Comparison of ENCODE assay signal across 14 cellular contexts in the genomic region with DNA sequence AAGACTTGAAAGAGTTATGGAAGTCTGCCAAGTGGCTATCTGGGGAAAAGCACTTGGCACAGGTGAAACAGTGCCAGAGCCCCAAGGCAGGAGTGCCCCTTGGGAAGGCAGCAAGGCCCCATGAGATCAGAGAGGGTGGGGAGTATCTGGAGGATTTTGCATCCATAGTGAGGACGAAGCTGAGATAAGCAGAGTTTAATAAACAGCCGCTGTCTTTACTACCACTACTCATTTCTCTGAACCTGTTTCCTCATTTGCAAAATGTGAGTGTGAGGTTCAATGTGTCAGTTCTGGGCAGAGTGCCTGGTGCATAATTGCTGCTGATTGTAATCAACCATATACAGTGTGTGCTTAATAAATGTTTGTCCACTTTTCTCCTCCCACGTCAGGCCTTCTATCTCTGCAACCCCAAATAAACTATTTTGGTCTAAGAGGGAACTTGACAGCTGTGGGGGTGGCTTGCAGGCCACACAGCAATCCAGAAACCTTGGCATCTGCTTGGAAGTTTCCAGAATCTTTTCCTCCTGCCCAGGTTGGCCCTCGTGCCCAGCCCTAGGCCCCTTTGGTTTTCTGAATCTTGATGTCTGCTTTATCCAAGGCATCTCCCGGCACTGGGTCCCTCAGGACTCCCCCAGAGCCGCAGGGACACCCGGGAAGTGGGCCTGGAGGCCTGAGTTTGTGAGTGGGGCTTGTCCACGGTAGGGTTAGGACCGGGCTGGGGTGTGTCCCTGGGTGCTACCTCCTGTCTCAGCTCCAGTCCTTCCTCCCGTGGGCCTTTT. TPM values are rescaled to one million over a fixed set of nuclear protein-coding genes. Genes with fewer than 3 reads are reported as not detected.
DNase-seq lines count a peak whose midpoint lies in the region; ATAC-seq and TF ChIP-seq lines count a peak whose summit lies in the region.
"Had no signal": no experiment of that assay in that cellular context is flagged by ENCODE, and none has a peak within 500 bp of the region (broad histone marks: within the 10 kb centered on the region; RNA-seq: fewer than 3 reads in every experiment).

No MANE protein-coding gene starts in this region.

- H3K4me3 ChIP-seq in left lung (no peak overlapping the region), smooth muscle cell (no peak overlapping the region)

- peaks cover 0 to 7% of the 10 kb centered on the region in 2 donors for H3K36me3 ChIP-seq in left lung
- no peaks in the 10 kb centered on the region for H3K36me3 ChIP-seq in smooth muscle cell (ENCODE audit: low read depth)

- H3K27me3 ChIP-seq in left lung, result no peaks in the 10 kb centered on the region
- H3K27me3 ChIP-seq in smooth muscle cell (ENCODE audit: low read depth), result no peaks in the 10 kb centered on the region

- 89% methylated on average over 10 of the region's 10 CpGs for WGBS in smooth muscle cell (ENCODE audit: low lambda C conversion rate)

- H3K79me2 ChIP-seq in smooth muscle cell (ENCODE audit: low read depth), result no peaks in the 10 kb centered on the region

- H3K4me3 Mint-ChIP-seq in osteocyte (ENCODE audit: unreplicated experiment), result no peak overlapping the region
- H3K4me3 Mint-ChIP-seq: activated CD4-positive, alpha-beta T cell treated with anti-CD3 and anti-CD28 coated beads, Interleukin-2, amount 10 ng/mL, durations not matched to agents 24 days and 14 days; natural killer cell treated with Interleukin-12 subunit alpha and Interleukin-12 subunit beta and Interleukin-15 and Interleukin-18, amount 100 ng/mL, for 72 hours had no signal

- DNase-seq in D341Med (ENCODE audit: low spot score) (peak; percentile 72), NCI-H1105 treated with DMSO at 0.1 percent for 48 hours (lab: John Stamatoyannopoulos, UW) (peak; percentile 78), left lung (peak in 1 of 2 donors; percentile 46), osteocyte (ENCODE audit: extremely low spot score, unreplicated experiment) (no peak), smooth muscle cell (lab: John Stamatoyannopoulos, UW; ENCODE audit: unreplicated experiment) (no peak)
- DNase-seq: activated CD4-positive, alpha-beta T cell treated with anti-CD3 and anti-CD28 coated beads, Interleukin-2, amount 10 ng/mL, durations not matched to agents 24 days and 14 days; CD4-positive, alpha-beta T cell; HCEC 1CT; NCI-H1694 had no signal

- H3K4me1 ChIP-seq in left lung (peaks cover 23 to 28% of the 10 kb centered on the region in 2 donors), smooth muscle cell (ENCODE audit: low read depth) (peaks cover 10% of the 10 kb centered on the region)

- no peak overlapping the region for H3K9ac ChIP-seq in smooth muscle cell (ENCODE audit: low read depth)

- H3K36me3 Mint-ChIP-seq in osteocyte (ENCODE audit: unreplicated experiment), result no peaks in the 10 kb centered on the region
- H3K36me3 Mint-ChIP-seq: natural killer cell treated with Interleukin-12 subunit alpha and Interleukin-12 subunit beta and Interleukin-15 and Interleukin-18, amount 100 ng/mL, for 72 hours had no signal

- peak; percentile 9 for ATAC-seq in left lung
- no peak for ATAC-seq in GM19324 (IDR thresholded peaks at IDR 0.05; ENCODE audit: low FRiP score, unreplicated experiment)
- ATAC-seq in GM18502 (IDR thresholded peaks at IDR 0.05; ENCODE audit: poor library complexity, unreplicated experiment), result no peak
- ATAC-seq: natural killer cell treated with Interleukin-12 subunit alpha and Interleukin-12 subunit beta and Interleukin-15 and Interleukin-18, amount 100 ng/mL, for 72 hours had no signal

- no peaks in the 10 kb centered on the region for H3F3A ChIP-seq in smooth muscle cell (ENCODE audit: low read depth)

- intact Hi-C loops in left lung (cut with DNase I), result no loop called here

- no peak overlapping the region for H3K27ac Mint-ChIP-seq in osteocyte (ENCODE audit: unreplicated experiment)
- H3K27ac Mint-ChIP-seq: activated CD4-positive, alpha-beta T cell treated with anti-CD3 and anti-CD28 coated beads, Interleukin-2, amount 10 ng/mL, durations not matched to agents 24 days and 14 days; activated T-helper 2 cell treated with anti-CD3 and anti-CD28 coated beads, Interferon-gamma antibody, Interleukin-2, Interleukin-4, amounts not matched to agents 10 μg/mL and 5 μg/mL and 100 μg/mL, durations not matched to agents 14 hours and 24 hours and 36 hours; CD4-positive, alpha-beta T cell; natural killer cell treated with Interleukin-12 subunit alpha and Interleukin-12 subunit beta and Interleukin-15 and Interleukin-18, amount 100 ng/mL, for 72 hours had no signal

- TF ChIP-seq CTCF in left lung (IDR thresholded peaks at IDR 0.05) (no peak), osteocyte (IDR thresholded peaks at IDR 0.05) (no peak), smooth muscle cell (IDR thresholded peaks at IDR 0.05; ENCODE audit: borderline replicate concordance, insufficient read depth, poor library complexity, severe bottlenecking) (no peak)

- no peaks in the 10 kb centered on the region for H3K9me3 ChIP-seq in left lung
- no peaks in the 10 kb centered on the region for H3K9me3 ChIP-seq in smooth muscle cell (replicated peaks; ENCODE audit: low read depth)

- no peaks in the 10 kb centered on the region for H3K27me3 Mint-ChIP-seq in osteocyte (ENCODE audit: unreplicated experiment)
- H3K27me3 Mint-ChIP-seq: activated CD4-positive, alpha-beta T cell treated with anti-CD3 and anti-CD28 coated beads, Interleukin-2, amount 10 ng/mL, durations not matched to agents 24 days and 14 days; CD4-positive, alpha-beta T cell; natural killer cell treated with Interleukin-12 subunit alpha and Interleukin-12 subunit beta and Interleukin-15 and Interleukin-18, amount 100 ng/mL, for 72 hours had no signal

- H2AFZ ChIP-seq in smooth muscle cell (ENCODE audit: low read depth), result no peak overlapping the region

- peaks cover 13% of the 10 kb centered on the region for H3K4me1 Mint-ChIP-seq in osteocyte (ENCODE audit: unreplicated experiment)

- H4K20me1 ChIP-seq in smooth muscle cell (ENCODE audit: low read depth), result no peaks in the 10 kb centered on the region

- no peak overlapping the region for H3K4me2 ChIP-seq in smooth muscle cell

- no peaks in the 10 kb centered on the region for H3K9me3 Mint-ChIP-seq in osteocyte (ENCODE audit: unreplicated experiment)
- H3K9me3 Mint-ChIP-seq: activated CD4-positive, alpha-beta T cell treated with anti-CD3 and anti-CD28 coated beads, Interleukin-2, amount 10 ng/mL, durations not matched to agents 24 days and 14 days; activated T-helper 2 cell treated with anti-CD3 and anti-CD28 coated beads, Interferon-gamma antibody, Interleukin-2, Interleukin-4, amounts not matched to agents 10 μg/mL and 5 μg/mL and 100 μg/mL, durations not matched to agents 14 hours and 24 hours and 36 hours; CD4-positive, alpha-beta T cell; natural killer cell treated with Interleukin-12 subunit alpha and Interleukin-12 subunit beta and Interleukin-15 and Interleukin-18, amount 100 ng/mL, for 72 hours had no signal

- peak overlapping the region; percentile 16 for H3K27ac ChIP-seq in angular gyrus (ENCODE audit: low read depth, low read length)
- peak overlapping the region; percentile 28 to 46 for H3K27ac ChIP-seq in left lung
- H3K27ac ChIP-seq in smooth muscle cell (ENCODE audit: low read depth), result no peak overlapping the region

RNA-seq across cellular contexts. Expression of a gene that starts 4.5 kb away (rescaled TPM):
- total RNA-seq in left lung, result 1 to 10 TPM; 4.5 to 7.7 TPM
- 13.1 and 13.4 TPM in 2 replicates for total RNA-seq in osteocyte
- total RNA-seq in smooth muscle cell, result 4.4 and 8.2 TPM in 2 replicates
- 7.4 and 8.0 TPM in 2 replicates for polyA plus RNA-seq in smooth muscle cell

RNA-seq across cellular contexts. Expression of a gene that starts 13.3 kb away (rescaled TPM):
- total RNA-seq in left lung, result 10 to 100 TPM; 20.3 to 20.6 TPM
- 16.7 and 20.2 TPM in 2 replicates for total RNA-seq in osteocyte
- 9.7 and 14.2 TPM in 2 replicates for total RNA-seq in smooth muscle cell
- 15.8 and 22.3 TPM in 2 replicates for polyA plus RNA-seq in smooth muscle cell

RNA-seq across cellular contexts. Expression of a gene that starts 18.7 kb away (rescaled TPM):
- 100 to 1,000 TPM; 122 to 133 TPM for total RNA-seq in left lung
- total RNA-seq in osteocyte, result 166 and 171 TPM in 2 replicates
- 47.9 and 89.3 TPM in 2 replicates for total RNA-seq in smooth muscle cell
- polyA plus RNA-seq in smooth muscle cell, result 275 and 290 TPM in 2 replicates

Comparison
In these comparisons a context has a peak if more than half of its experiments do, and no peak if none do; other contexts are left out.
1. DNase-seq: peak in D341Med (single experiment) and NCI-H1105 treated with DMSO at 0.1 percent for 48 hours (single experiment); none in osteocyte (single experiment) and smooth muscle cell (single experiment).